In genomic region chr1:54051936-54052469, GRCh38 we compare ENCODE assay signal across 9 cellular contexts. TPM values are rescaled to one million over a fixed set of nuclear protein-coding genes. Genes with fewer than 3 reads are reported as not detected.
DNase-seq lines count a peak whose midpoint lies in the region; ATAC-seq and TF ChIP-seq lines count a peak whose summit lies in the region.
"Had no signal": no experiment of that assay in that cellular context is flagged by ENCODE, and none has a peak within 500 bp of the region (broad histone marks: within the 10 kb centered on the region; RNA-seq: fewer than 3 reads in every experiment).

No MANE protein-coding gene starts in this region.

- peak overlapping the region; percentile 95 to 99 (median 98) for H3K27ac ChIP-seq in transverse colon

- H3K4me3 ChIP-seq in WI38 (ENCODE audit: low read depth, low read length) = peak overlapping the region; percentile 99
- H3K4me3 ChIP-seq in transverse colon = peak overlapping the region; percentile 68 to 92 (median 86)

- no peak for TF ChIP-seq EP300 in transverse colon (IDR thresholded peaks at IDR 0.05; ENCODE audit: low read depth)

- DNase-seq in NCI-H1105 treated with DMSO at 0.1 percent for 48 hours (lab: John Stamatoyannopoulos, UW) (peak; percentile 39), NCI-H1105 (lab: John Stamatoyannopoulos, UW) (no peak), kidney glomerular epithelial cell (lab: John Stamatoyannopoulos, UW) (peak; percentile 38), transverse colon (peak; percentile 29), left lobe of liver (ENCODE audit: low spot score) (no peak), Ammon's horn (ENCODE audit: low spot score) (no peak)

- H3K27me3 ChIP-seq in transverse colon = no peaks in the 10 kb centered on the region

- no peak for TF ChIP-seq CTCF in WI38 (IDR thresholded peaks at IDR 0.05; ENCODE audit: low read depth, low read length)
- TF ChIP-seq CTCF in transverse colon (IDR thresholded peaks at IDR 0.05) = no peak

- TF ChIP-seq POLR2A in transverse colon (IDR thresholded peaks at IDR 0.05) = no peak

- in situ Hi-C loops in transverse colon (cut with MboI; ENCODE audit: low pct_ligation_motif_present in 1 of 4, low pct_unique_long_range_greater_than_20kb in 1 of 4, low sequenced_read_pairs in 3 of 4) = loop anchor here in 1 of 4 donors (25.0 kb wide), 1 partner anchor 760 kb away; the partner anchor contains the start of gene TTC22

- H3K9me3 ChIP-seq in transverse colon = no peaks in the 10 kb centered on the region

- H3K36me3 ChIP-seq in transverse colon = no peaks in the 10 kb centered on the region

- WGBS in transverse colon (ENCODE audit: low coverage in 1 of 2), 2 donors = 0 to 1% methylated on average over 6 to 9 of the region's 9 CpGs

- intact Hi-C loops in transverse colon (cut with DNase I; ENCODE audit: low total_unique reads) = no loop called here

- peaks cover 35 to 63% (median 49%) of the 10 kb centered on the region in 4 donors for H3K4me1 ChIP-seq in transverse colon

- no peak for ATAC-seq in left lobe of liver
- no peak for ATAC-seq in HG02938 (IDR thresholded peaks at IDR 0.05; ENCODE audit: unreplicated experiment)

RNA-seq across cellular contexts. Expression of gene TMEM59, which starts 1.0 kb away (rescaled TPM):
- total RNA-seq in transverse colon = 100 to 1,000 TPM in 3 of 4 donors, 10 to 100 TPM in 1; 71.6 to 858 (median 226) TPM
- total RNA-seq in left lobe of liver = 275 TPM

RNA-seq across cellular contexts. Expression of gene TCEANC2, which starts 1.4 kb away (rescaled TPM):
- 1 to 10 TPM; 1.4 to 7.1 (median 5.7) TPM for total RNA-seq in transverse colon
- total RNA-seq in left lobe of liver = 2.9 TPM

RNA-seq across cellular contexts. Expression of gene LDLRAD1, which starts 34.0 kb away (rescaled TPM):
- total RNA-seq in transverse colon (not detected), left lobe of liver (0.63 TPM)
- total RNA-seq: osteocyte had no signal

Comparison
In these comparisons a context has a peak if more than half of its experiments do, and no peak if none do; other contexts are left out.
1. DNase-seq: peak in NCI-H1105 treated with DMSO at 0.1 percent for 48 hours (single experiment), kidney glomerular epithelial cell (single experiment) and transverse colon (single experiment); none in NCI-H1105 (single experiment), left lobe of liver (single experiment) and Ammon's horn (single experiment).